ENCODE assay signal across 30 cellular contexts in genomic region chr4:1778642-1779392, GRCh38. TPM values are rescaled to one million over a fixed set of nuclear protein-coding genes. Genes with fewer than 3 reads are reported as not detected.
A peak's percentile ranks its signal among the peaks of the same experiment; 100 is the strongest.
DNase-seq lines count a peak whose midpoint lies in the region; ATAC-seq, FAIRE-seq and TF ChIP-seq lines count a peak whose summit lies in the region.
"Had no signal": no experiment of that assay in that cellular context is flagged by ENCODE, and none has a peak within 500 bp of the region (broad histone marks: within the 10 kb centered on the region; RNA-seq: fewer than 3 reads in every experiment).

No MANE protein-coding gene starts in this region.

- TF ChIP-seq CTCF in A549 (IDR thresholded peaks at IDR 0.05) (no peak), brain (conservative IDR thresholded peaks at IDR 0.05) (no peak), neural crest cell (conservative IDR thresholded peaks at IDR 0.05) (no peak)

- H3K4me1 ChIP-seq in A549, result peaks cover 25% of the 10 kb centered on the region
- H3K4me1 ChIP-seq in HUES6 (ENCODE audit: control insufficient read depth, insufficient read depth, low read length), result peaks cover 51% of the 10 kb centered on the region
- peaks cover 25% of the 10 kb centered on the region for H3K4me1 ChIP-seq in SJCRH30

- H3K27me3 Mint-ChIP-seq in brain (no peaks in the 10 kb centered on the region), neural crest cell (ENCODE audit: low read depth) (peaks cover 2% of the 10 kb centered on the region)
- H3K27me3 Mint-ChIP-seq: activated naive CD8-positive, alpha-beta T cell treated with anti-CD3 and anti-CD28 coated beads, Interleukin-2, amount 50 U/mL, for 24 hours; stimulated activated naive CD8-positive, alpha-beta T cell treated with anti-CD3 and anti-CD28 coated beads, Interleukin-15, Interleukin-2, amounts not matched to agents 100 ng/mL and 50 ng/mL, for 24 hours had no signal

- TF ChIP-seq POLR2A in A549 (IDR thresholded peaks at IDR 0.05; ENCODE audit: low read length), result no peak

- no peak for FAIRE-seq in A549 (lab: Jason Lieb, UNC)
- no peak for FAIRE-seq in urothelium cell line (lab: Jason Lieb, UNC)
- FAIRE-seq: endothelial cell of umbilical vein, G401.6, GM19239 had no signal

- H3K4me2 ChIP-seq in A549, result peak overlapping the region; percentile 70

- H3K27ac ChIP-seq in A549, result peak overlapping the region; percentile 56 to 83; a peak in 5 of 6 replicates
- H3K27ac ChIP-seq in HUES6 (ENCODE audit: low read depth, low read length), result peak overlapping the region; percentile 58; the same call in 1 of the 2 replicates
- no peak overlapping the region for H3K27ac ChIP-seq in SJCRH30
- H3K27ac ChIP-seq: skin epidermis had no signal

- peaks cover 0 to 6% (median 0%) of the 10 kb centered on the region in 5 experiments for H3K9me3 Mint-ChIP-seq in brain
- H3K9me3 Mint-ChIP-seq in neural crest cell, result no peaks in the 10 kb centered on the region
- H3K9me3 Mint-ChIP-seq: activated naive CD8-positive, alpha-beta T cell treated with anti-CD3 and anti-CD28 coated beads, Interleukin-2, amount 50 U/mL, for 24 hours; CD8-positive, alpha-beta memory T cell; IgD-negative memory B cell; memory B cell; naive B cell; stimulated activated naive CD8-positive, alpha-beta T cell treated with anti-CD3 and anti-CD28 coated beads, Interleukin-15, Interleukin-2, amounts not matched to agents 100 ng/mL and 50 ng/mL, for 24 hours had no signal

- peak overlapping the region; percentile 45 for H3K9ac ChIP-seq in HUES6 (ENCODE audit: low read length)

- no peaks in the 10 kb centered on the region for H3K9me3 ChIP-seq in A549
- H3K9me3 ChIP-seq in HUES6 (ENCODE audit: control insufficient read depth, insufficient read depth, low read depth, low read length), result no peaks in the 10 kb centered on the region
- H3K9me3 ChIP-seq in SJCRH30 (replicated peaks), result no peaks in the 10 kb centered on the region
- H3K9me3 ChIP-seq: BE2C had no signal

- ATAC-seq in A549 (no peak), HG02852 (IDR thresholded peaks at IDR 0.05; ENCODE audit: unreplicated experiment) (no peak)
- ATAC-seq: activated naive CD8-positive, alpha-beta T cell treated with anti-CD3 and anti-CD28 coated beads, Interleukin-2, amount 50 U/mL, for 24 hours; left lobe of liver; Right ventricle myocardium inferior had no signal

- POLR2A ChIA-PET in A549 (lab: Yijun Ruan, JAX), result no interaction called here

- DNase-seq in A549 (ENCODE audit: low read depth in 1 of 2, low spot score in 1 of 2), result no peak
- DNase-seq in neural crest cell (ENCODE audit: low read depth, low spot score), result no peak
- no peak for DNase-seq in SJCRH30
- no peak for DNase-seq in urothelium cell line (ENCODE audit: low spot score)
- DNase-seq in germinal center (ENCODE audit: low spot score), result no peak
- DNase-seq: activated CD4-positive, alpha-beta T cell treated with anti-CD3 and anti-CD28 coated beads, Interleukin-2, amount 50 U/mL, for 1 hour; activated naive CD8-positive, alpha-beta T cell treated with anti-CD3 and anti-CD28 coated beads, Interleukin-2, amount 50 U/mL, for 24 hours; activated T-cell treated with anti-CD3 and anti-CD28 coated beads, Interleukin-2, amount 50 U/mL, for 48 hours; BE2C; CD8-positive, alpha-beta memory T cell; cerebellar nuclear complex; DMS153; naive B cell; NCI-H1092 treated with DMSO at 0.1 percent for 48 hours; NCI-H2029; NCI-H82; occipital lobe had no signal

- 92% methylated on average over 11 of the region's 18 CpGs for WGBS in A549 (ENCODE audit: missing lambda C conversion rate)

- peak overlapping the region in 4 of 5 experiments; percentile 53 to 97 (median 66) for H3K27ac Mint-ChIP-seq in brain
- peak overlapping the region; percentile 62 for H3K27ac Mint-ChIP-seq in neural crest cell (ENCODE audit: unreplicated experiment)
- H3K27ac Mint-ChIP-seq: activated naive CD8-positive, alpha-beta T cell treated with anti-CD3 and anti-CD28 coated beads, Interleukin-2, amount 50 U/mL, for 24 hours; CD8-positive, alpha-beta memory T cell; IgD-negative memory B cell; memory B cell; naive B cell; stimulated activated naive CD8-positive, alpha-beta T cell treated with anti-CD3 and anti-CD28 coated beads, Interleukin-15, Interleukin-2, amounts not matched to agents 100 ng/mL and 50 ng/mL, for 24 hours had no signal

- H3K27me3 ChIP-seq in HUES6 (ENCODE audit: control insufficient read depth, insufficient read depth, low read length) (no peaks in the 10 kb centered on the region), SJCRH30 (peaks cover 23% of the 10 kb centered on the region)
- H3K27me3 ChIP-seq: BE2C, dorsolateral prefrontal cortex had no signal

- no peak overlapping the region for H3K4me3 ChIP-seq in A549
- no peak overlapping the region for H3K4me3 ChIP-seq in HUES6 (ENCODE audit: low read depth, low read length)
- no peak overlapping the region for H3K4me3 ChIP-seq in SJCRH30
- H3K4me3 ChIP-seq: dorsolateral prefrontal cortex, skin epidermis had no signal

- H3K36me3 Mint-ChIP-seq in brain, result no peaks in the 10 kb centered on the region
- no peaks in the 10 kb centered on the region for H3K36me3 Mint-ChIP-seq in neural crest cell (ENCODE audit: low read depth)
- H3K36me3 Mint-ChIP-seq: CD8-positive, alpha-beta memory T cell; IgD-negative memory B cell; memory B cell; naive B cell had no signal

- H3K4me3 Mint-ChIP-seq in brain, result no peak overlapping the region
- H3K4me3 Mint-ChIP-seq in neural crest cell, result peak overlapping the region; percentile 51
- H3K4me3 Mint-ChIP-seq: activated naive CD8-positive, alpha-beta T cell treated with anti-CD3 and anti-CD28 coated beads, Interleukin-2, amount 50 U/mL, for 24 hours; CD8-positive, alpha-beta memory T cell; IgD-negative memory B cell; memory B cell; naive B cell; stimulated activated naive CD8-positive, alpha-beta T cell treated with anti-CD3 and anti-CD28 coated beads, Interleukin-15, Interleukin-2, amounts not matched to agents 100 ng/mL and 50 ng/mL, for 24 hours had no signal

- CTCF ChIA-PET in A549 (lab: Yijun Ruan, JAX), result interaction anchor here (1.1 to 1.6 kb wide), 4 partner anchors 13 to 150 kb away, joined by 3 to 5 read pairs (median 3); no protein-coding TSS in a partner anchor

- no peak for TF ChIP-seq EP300 in A549 (IDR thresholded peaks at IDR 0.05)

- H3K4me1 Mint-ChIP-seq in brain (peaks cover 33% of the 10 kb centered on the region), neural crest cell (peaks cover 30% of the 10 kb centered on the region)
- H3K4me1 Mint-ChIP-seq: activated naive CD8-positive, alpha-beta T cell treated with anti-CD3 and anti-CD28 coated beads, Interleukin-2, amount 50 U/mL, for 24 hours; CD8-positive, alpha-beta memory T cell had no signal

- H3K36me3 ChIP-seq in HUES6 (ENCODE audit: control insufficient read depth, insufficient read depth, low read length), result no peaks in the 10 kb centered on the region
- H3K36me3 ChIP-seq in SJCRH30, result no peaks in the 10 kb centered on the region
- H3K36me3 ChIP-seq: BE2C had no signal

- TF ChIP-seq RAD21 in A549 (conservative IDR thresholded peaks at IDR 0.05 in 1 of 2, IDR thresholded peaks at IDR 0.05 in 1 of 2), result no peak

TF ChIP-seq in A549, 52 proteins besides CTCF, POLR2A, EP300 and RAD21 (continues in another document):
- TF ChIP-seq POLR2AphosphoS2 (conservative IDR thresholded peaks at IDR 0.05; ENCODE audit: low read length) (no peak), HOXB13 (CRISPR knock-in tag; IDR thresholded peaks at IDR 0.05; ENCODE audit: low read depth) (no peak), ELK1 (IDR thresholded peaks at IDR 0.05; ENCODE audit: low read depth, low read length) (no peak), ZFP36 (IDR thresholded peaks at IDR 0.05; ENCODE audit: borderline replicate concordance, partially characterized antibody) (no peak), PHF8 (IDR thresholded peaks at IDR 0.05; ENCODE audit: borderline replicate concordance, low read depth) (no peak), HDAC2 (IDR thresholded peaks at IDR 0.05) (no peak), TFCP2L1 (CRISPR knock-in tag; IDR thresholded peaks at IDR 0.05) (no peak), RNF2 (IDR thresholded peaks at IDR 0.05; ENCODE audit: borderline replicate concordance, low read depth) (no peak)

RNA-seq across cellular contexts. Expression of gene FGFR3, which starts 14.3 kb away (rescaled TPM):
- polyA plus RNA-seq in A549 (2011; rRNA removed) (1.6 and 1.9 TPM in 2 replicates), A549 (2017; fragmentation: RNase III; extraction: RNeasy Plus Mini Kit Qiagen cat#74134 plus additional on column Dnase treatment) (3.8 to 4.8 TPM (median 3.9 TPM) in 3 replicates), brain (ENCODE audit: insufficient read depth, low read depth, low replicate concordance) (28.4 TPM)
- 4.4 and 7.0 TPM in 2 replicates for polyA plus RNA-seq in A549 (2012; cell fraction: cytosol; rRNA removed)
- 25.1 and 29.5 TPM in 2 replicates for polyA plus RNA-seq in A549 (2012; cell fraction: nucleus; rRNA removed)
- 1.4 and 1.5 TPM in 2 replicates for polyA minus RNA-seq in A549 (2011; rRNA and poly(A)+ RNA removed)
- 42.5 and 48.1 TPM in 2 replicates for total RNA-seq in neural crest cell
- 2.0 and 2.4 TPM in 2 replicates for total RNA-seq in SJCRH30 (2014; rRNA removed; shearing (Covaris generic))
- polyA plus RNA-seq: CD8-positive, alpha-beta memory T cell had no signal

RNA-seq across cellular contexts. Expression of gene TACC3, which starts 57.5 kb away (rescaled TPM):
- polyA plus RNA-seq in A549 (2011; rRNA removed) (25.9 and 31.4 TPM in 2 replicates), A549 (2017; fragmentation: RNase III; extraction: RNeasy Plus Mini Kit Qiagen cat#74134 plus additional on column Dnase treatment) (67.3 to 77.2 TPM (median 70.6 TPM) in 3 replicates), brain (ENCODE audit: insufficient read depth, low read depth, low replicate concordance) (85.1 TPM)
- polyA plus RNA-seq in A549 (2012; cell fraction: cytosol; rRNA removed), result 75.8 and 76.6 TPM in 2 replicates
- 168 and 176 TPM in 2 replicates for polyA plus RNA-seq in A549 (2012; cell fraction: nucleus; rRNA removed)
- 17.1 and 23.8 TPM in 2 replicates for polyA minus RNA-seq in A549 (2011; rRNA and poly(A)+ RNA removed)
- total RNA-seq in neural crest cell, result 159 and 165 TPM in 2 replicates
- 68.3 and 74.7 TPM in 2 replicates for total RNA-seq in SJCRH30 (2014; rRNA removed; shearing (Covaris generic))

RNA-seq across cellular contexts. Expression of gene TMEM129, which starts 57.7 kb away (rescaled TPM):
- polyA plus RNA-seq in A549 (2011; rRNA removed) (12.7 and 15.5 TPM in 2 replicates), A549 (2017; fragmentation: RNase III; extraction: RNeasy Plus Mini Kit Qiagen cat#74134 plus additional on column Dnase treatment) (15.0 to 20.5 TPM (median 20.4 TPM) in 3 replicates), brain (ENCODE audit: insufficient read depth, low read depth, low replicate concordance) (45.5 TPM)
- polyA plus RNA-seq in A549 (2012; cell fraction: cytosol; rRNA removed), result 21.6 and 36.9 TPM in 2 replicates
- polyA plus RNA-seq in A549 (2012; cell fraction: nucleus; rRNA removed), result 39.4 and 63.8 TPM in 2 replicates
- 8.1 and 15.3 TPM in 2 replicates for polyA minus RNA-seq in A549 (2011; rRNA and poly(A)+ RNA removed)
- total RNA-seq in neural crest cell, result 36.6 and 37.4 TPM in 2 replicates
- total RNA-seq in SJCRH30 (2014; rRNA removed; shearing (Covaris generic)), result 15.5 and 18.6 TPM in 2 replicates

Comparison
In these comparisons a context has a peak if more than half of its experiments do, and no peak if none do; other contexts are left out.
1. RNA of gene FGFR3, which starts 14.3 kb away (total RNA-seq): 42.5 to 48.1 TPM in neural crest cell; 2.0 to 2.4 TPM in SJCRH30; every median in the first group is over 10 times any median in the second.